In genomic region chr9:34493972-34494535, GRCh38 we compare ENCODE assay signal across 9 cellular contexts. TPM values are rescaled to one million over a fixed set of nuclear protein-coding genes. Genes with fewer than 3 reads are reported as not detected.
DNase-seq lines count a peak whose midpoint lies in the region; ATAC-seq and TF ChIP-seq lines count a peak whose summit lies in the region.
"Had no signal": no experiment of that assay in that cellular context is flagged by ENCODE, and none has a peak within 500 bp of the region (broad histone marks: within the 10 kb centered on the region; RNA-seq: fewer than 3 reads in every experiment).

No MANE protein-coding gene starts in this region.

- H3K27me3 ChIP-seq in A673 (replicated peaks; ENCODE audit: insufficient read depth, low read depth, low read length, poor library complexity) = peaks cover 1% of the 10 kb centered on the region
- H3K27me3 ChIP-seq in IMR-90 (ENCODE audit: control insufficient read depth, insufficient read depth, low read length) = peaks cover 29% of the 10 kb centered on the region
- H3K27me3 ChIP-seq in kidney epithelial cell (ENCODE audit: control insufficient read depth, insufficient read depth, low read length) = peaks cover 9% of the 10 kb centered on the region
- H3K27me3 ChIP-seq: Peyer's patch had no signal

- no peaks in the 10 kb centered on the region for H3K9me1 ChIP-seq in IMR-90 (ENCODE audit: insufficient read depth, low read length)

- BruUV-seq in A673 (replicated peaks; lab: Mats Ljungman, UMichigan) (no TSS peak), IMR-90 (replicated peaks; lab: Mats Ljungman, UMichigan) (no TSS peak)

- TF ChIP-seq RAD21 in IMR-90 (IDR thresholded peaks at IDR 0.05; ENCODE audit: low read length) = no peak

- no peak overlapping the region for H2BK120ac ChIP-seq in IMR-90 (ENCODE audit: low read depth, low read length)

- in situ Hi-C loops in IMR-90 (cut with MboI; ENCODE audit: low sequenced_read_pairs) = loop anchor here (5.0 to 10.0 kb wide), 2 partner anchors 59 to 87 kb away; no protein-coding TSS in a partner anchor

- H2BK20ac ChIP-seq in IMR-90 (ENCODE audit: low read depth, low read length) = no peak overlapping the region

- no peak overlapping the region for H4K5ac ChIP-seq in IMR-90 (ENCODE audit: low read depth, low read length)

- ATAC-seq in IMR-90 (ENCODE audit: low read depth) (peak; percentile 88), GM21526 (IDR thresholded peaks at IDR 0.05; ENCODE audit: low FRiP score, unreplicated experiment) (no peak), HG02870 (IDR thresholded peaks at IDR 0.05; ENCODE audit: unreplicated experiment) (no peak), GM19452 (IDR thresholded peaks at IDR 0.05; ENCODE audit: unreplicated experiment) (no peak)

- H3K4me3 ChIP-seq in A673 (ENCODE audit: low read depth, low read length, poor library complexity, severe bottlenecking) (no peak overlapping the region), IMR-90 (ENCODE audit: insufficient read depth, low read depth, low read length) (no peak overlapping the region), kidney epithelial cell (ENCODE audit: low read depth, low read length) (no peak overlapping the region)
- H3K4me3 ChIP-seq: Peyer's patch had no signal

- H3K23ac ChIP-seq in IMR-90 (ENCODE audit: low read depth, low read length) = no peak overlapping the region

- no peak overlapping the region for H2AFZ ChIP-seq in IMR-90 (replicated peaks; ENCODE audit: low read length, poor library complexity)

- CTCF ChIA-PET in A673 (lab: Charles Lee) (no interaction called here), IMR-90 (lab: Yijun Ruan, JAX) (interaction anchor here (1.0 kb wide), 1 partner anchor 90 kb away, joined by 3 read pairs; no protein-coding TSS in a partner anchor)

- no peak overlapping the region for H3K27ac ChIP-seq in A673 (ENCODE audit: low read depth, low read length, poor library complexity, severe bottlenecking)
- no peak overlapping the region for H3K27ac ChIP-seq in IMR-90 (ENCODE audit: insufficient read depth, low read length)
- H3K27ac ChIP-seq: Peyer's patch had no signal

- H3K56ac ChIP-seq in IMR-90 (ENCODE audit: extremely low read depth, insufficient read depth, low read length) = no peak overlapping the region

- H2AK9ac ChIP-seq in IMR-90 (replicated peaks; ENCODE audit: low read depth, low read length, poor library complexity) = no peak overlapping the region

- H3K4me1 ChIP-seq in A673 (ENCODE audit: insufficient read depth, low read length, poor library complexity, severe bottlenecking) = no peaks in the 10 kb centered on the region
- H3K4me1 ChIP-seq in IMR-90 (ENCODE audit: control insufficient read depth, insufficient read depth, low read length) = no peaks in the 10 kb centered on the region
- H3K4me1 ChIP-seq: Peyer's patch had no signal

- H4K8ac ChIP-seq in IMR-90 (ENCODE audit: low read depth in 2 of 2, low read length in 2 of 2) = no peak overlapping the region

- H3K79me1 ChIP-seq in IMR-90 (ENCODE audit: low read depth in 1 of 2, low read length in 2 of 2) = no peaks in the 10 kb centered on the region

- no peak overlapping the region for H3K9ac ChIP-seq in IMR-90 (ENCODE audit: low read depth, low read length)

- no peak overlapping the region for H4K91ac ChIP-seq in IMR-90 (ENCODE audit: insufficient read depth, low read depth, low read length)

- no peaks in the 10 kb centered on the region for H3K36me3 Mint-ChIP-seq in activated naive CD4-positive, alpha-beta T cell treated with anti-CD3 and anti-CD28 coated beads, Interleukin-2, amount 50 U/mL, for 24 hours

- intact Hi-C loops in A673 (cut with micrococcal nuclease; ENCODE audit: unreplicated experiment) = no loop called here
- intact Hi-C loops in IMR-90 (cut with micrococcal nuclease) = loop anchor here (1.0 kb wide), 1 partner anchor 63 kb away; no protein-coding TSS in a partner anchor

- H3K4ac ChIP-seq in IMR-90 (ENCODE audit: low read depth, low read length) = no peak overlapping the region

- H4K20me1 ChIP-seq in IMR-90 (ENCODE audit: insufficient read depth, low read length) = no peaks in the 10 kb centered on the region

- H3K4me2 ChIP-seq in IMR-90 (ENCODE audit: low read depth, low read length) = no peak overlapping the region

- TF ChIP-seq CTCF in A673 (conservative IDR thresholded peaks at IDR 0.05; ENCODE audit: low read depth, low read length) = no peak
- no peak for TF ChIP-seq CTCF in IMR-90 (conservative IDR thresholded peaks at IDR 0.05; ENCODE audit: low read depth, low read length)
- TF ChIP-seq CTCF in kidney epithelial cell (IDR thresholded peaks at IDR 0.05; ENCODE audit: insufficient read depth, low read length, poor library complexity, severe bottlenecking) = no peak

- 52% methylated on average over 4 of the region's 8 CpGs; no CpG with 5 or more reads in 1 of the 2 experiments for WGBS in IMR-90 (ENCODE audit: extremely low coverage in 2 of 2, insufficient read length in 1 of 2), 2 experiments

- H2BK5ac ChIP-seq in IMR-90 (ENCODE audit: low read depth, low read length, poor library complexity, severe bottlenecking) = no peak overlapping the region

- peak overlapping the region; percentile 46 for H3K27ac Mint-ChIP-seq in activated naive CD4-positive, alpha-beta T cell treated with anti-CD3 and anti-CD28 coated beads, Interleukin-2, amount 50 U/mL, for 24 hours

- no peaks in the 10 kb centered on the region for H3K4me1 Mint-ChIP-seq in activated naive CD4-positive, alpha-beta T cell treated with anti-CD3 and anti-CD28 coated beads, Interleukin-2, amount 50 U/mL, for 24 hours

- H3K18ac ChIP-seq in IMR-90 (ENCODE audit: low read depth, low read length) = no peak overlapping the region

- DNase-seq in A673 (ENCODE audit: low spot score) (peak; percentile 55), IMR-90 (peak; percentile 53), kidney epithelial cell (ENCODE audit: low read depth) (peak; percentile 10), D341Med (ENCODE audit: low spot score) (no peak)

- H3K14ac ChIP-seq in IMR-90 (replicated peaks; ENCODE audit: low read depth, low read length) = no peak overlapping the region

- no peaks in the 10 kb centered on the region for H3K9me3 Mint-ChIP-seq in activated naive CD4-positive, alpha-beta T cell treated with anti-CD3 and anti-CD28 coated beads, Interleukin-2, amount 50 U/mL, for 24 hours

- dilution Hi-C loops in IMR-90 (cut with HindIII; ENCODE audit: low sequenced_read_pairs, unreplicated experiment) = no loop called here

- no peak for TF ChIP-seq POLR2A in IMR-90 (IDR thresholded peaks at IDR 0.05; ENCODE audit: low read depth, low read length)

- POLR2A ChIA-PET in A673 (lab: Charles Lee; ENCODE audit: low non-redundant PET) = no interaction called here
- POLR2A ChIA-PET in IMR-90 (lab: Charles Lee; ENCODE audit: unreplicated experiment) = no interaction called here

- no peak overlapping the region for H2BK15ac ChIP-seq in IMR-90 (ENCODE audit: low read depth, low read length)

- no peak overlapping the region for H3K4me3 Mint-ChIP-seq in activated naive CD4-positive, alpha-beta T cell treated with anti-CD3 and anti-CD28 coated beads, Interleukin-2, amount 50 U/mL, for 24 hours

- no peaks in the 10 kb centered on the region for H3K36me3 ChIP-seq in A673 (ENCODE audit: insufficient read depth, low read length, poor library complexity, severe bottlenecking)
- no peaks in the 10 kb centered on the region for H3K36me3 ChIP-seq in IMR-90 (ENCODE audit: control insufficient read depth, insufficient read depth, low read length)
- no peaks in the 10 kb centered on the region for H3K36me3 ChIP-seq in kidney epithelial cell (ENCODE audit: control insufficient read depth, insufficient read depth, low read length)
- H3K36me3 ChIP-seq: Peyer's patch had no signal

- H3K9me3 ChIP-seq in A673 (ENCODE audit: low read depth, low read length, poor library complexity, severe bottlenecking) (no peaks in the 10 kb centered on the region), IMR-90 (ENCODE audit: control insufficient read depth, insufficient read depth, low read length) (no peaks in the 10 kb centered on the region)
- H3K9me3 ChIP-seq: Peyer's patch had no signal

- H2AK5ac ChIP-seq in IMR-90 (ENCODE audit: low read depth, low read length) = no peak overlapping the region

- peaks cover 7% of the 10 kb centered on the region for H3K27me3 Mint-ChIP-seq in activated naive CD4-positive, alpha-beta T cell treated with anti-CD3 and anti-CD28 coated beads, Interleukin-2, amount 50 U/mL, for 24 hours

TF ChIP-seq in IMR-90, 13 proteins besides CTCF, POLR2A, EP300 and RAD21 (continues in another document):
- TF ChIP-seq FOS (IDR thresholded peaks at IDR 0.05; ENCODE audit: low read depth, low read length) (no peak), RFX5 (IDR thresholded peaks at IDR 0.05; ENCODE audit: low read depth, low read length) (no peak), MXI1 (IDR thresholded peaks at IDR 0.05; ENCODE audit: borderline replicate concordance, low read depth, low read length) (0 out of 2 replicates have a peak, but pooled peaks have one; percentile 37), MAFK (IDR thresholded peaks at IDR 0.05; ENCODE audit: low read depth, low read length) (no peak), NFE2L2 (IDR thresholded peaks at IDR 0.05; ENCODE audit: low read depth, low read length) (no peak)

RNA-seq across cellular contexts. Expression of gene ENHO, which starts 28.7 kb away (rescaled TPM):
- total RNA-seq in A673 (2021) = 1.2 and 2.8 TPM in 2 replicates
- total RNA-seq in IMR-90 (2012; rRNA removed) = not detected in 2 replicates
- 0.10 TPM in 1 of 2 replicates, not detected in the other for polyA plus RNA-seq in IMR-90 (2012; rRNA removed)
- polyA plus RNA-seq in IMR-90 (2012; cell fraction: cytosol; rRNA removed) = 0.06 and 0.14 TPM in 2 replicates
- 0.05 TPM in 1 of 2 replicates, not detected in the other for polyA plus RNA-seq in IMR-90 (2012; cell fraction: nucleus; rRNA removed; ENCODE audit: low replicate concordance)
- 1.5 TPM in 1 of 2 replicates, not detected in the other for total RNA-seq in kidney epithelial cell

RNA-seq across cellular contexts. Expression of gene DNAI1, which starts 35.4 kb away (rescaled TPM):
- total RNA-seq in A673 (2021) (1.4 TPM in 1 of 2 replicates, not detected in the other), IMR-90 (2012; rRNA removed) (not detected in 2 replicates), kidney epithelial cell (not detected in 2 replicates)
- polyA plus RNA-seq in IMR-90 (2012; rRNA removed) = not detected in 2 replicates
- not detected in 2 replicates for polyA plus RNA-seq in IMR-90 (2012; cell fraction: cytosol; rRNA removed)
- polyA plus RNA-seq in IMR-90 (2012; cell fraction: nucleus; rRNA removed; ENCODE audit: low replicate concordance) = 0.06 TPM in 1 of 2 replicates, not detected in the other
- total RNA-seq: Peyer's patch had no signal

RNA-seq across cellular contexts. Expression of gene FAM219A, which starts 35.7 kb away (rescaled TPM):
- total RNA-seq in A673 (2021) = 62.1 and 63.3 TPM in 2 replicates
- total RNA-seq in IMR-90 (2012; rRNA removed) = 4.8 and 5.6 TPM in 2 replicates
- polyA plus RNA-seq in IMR-90 (2012; rRNA removed) = 20.1 and 20.8 TPM in 2 replicates
- polyA plus RNA-seq in IMR-90 (2012; cell fraction: cytosol; rRNA removed) = 11.2 and 15.7 TPM in 2 replicates
- polyA plus RNA-seq in IMR-90 (2012; cell fraction: nucleus; rRNA removed; ENCODE audit: low replicate concordance) = 56.7 and 66.7 TPM in 2 replicates
- 14.7 and 16.8 TPM in 2 replicates for total RNA-seq in kidney epithelial cell
